10 cellular contexts compared by ENCODE assay signal in the genomic region with DNA sequence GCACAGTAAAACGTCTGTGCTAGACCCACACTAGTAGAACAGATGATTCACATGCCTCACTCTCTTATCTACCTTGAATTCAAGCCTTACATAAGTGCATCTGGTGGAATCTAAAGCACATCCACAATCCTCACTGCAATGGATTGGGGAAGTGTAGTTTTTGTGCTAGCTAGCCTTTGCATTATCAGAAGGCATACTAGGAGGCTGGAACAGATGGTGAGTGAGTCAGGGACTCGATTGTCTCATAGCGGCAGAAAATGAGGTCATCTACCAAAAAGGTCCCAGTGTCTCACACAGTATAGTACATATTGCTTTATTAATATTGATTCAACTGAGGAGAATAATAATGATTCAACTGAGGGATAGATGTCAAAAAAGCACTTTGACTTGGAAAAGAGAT. TPM values are rescaled to one million over a fixed set of nuclear protein-coding genes. Genes with fewer than 3 reads are reported as not detected.
A peak's percentile ranks its signal among the peaks of the same experiment; 100 is the strongest.
DNase-seq lines count a peak whose midpoint lies in the region; ATAC-seq, FAIRE-seq and TF ChIP-seq lines count a peak whose summit lies in the region.
"Had no signal": no experiment of that assay in that cellular context is flagged by ENCODE, and none has a peak within 500 bp of the region (broad histone marks: within the 10 kb centered on the region; RNA-seq: fewer than 3 reads in every experiment).

No MANE protein-coding gene starts in this region.

- FAIRE-seq in RCC 7860 (lab: Jason Lieb, UNC), result no peak

- no peak overlapping the region for H3K9ac ChIP-seq in fibroblast of lung (ENCODE audit: insufficient read depth, low read length)

- H2AFZ ChIP-seq in GM23338, result no peak overlapping the region
- no peak overlapping the region for H2AFZ ChIP-seq in fibroblast of lung (ENCODE audit: low read length)

- TF ChIP-seq CTCF in GM23338 (conservative IDR thresholded peaks at IDR 0.05; ENCODE audit: low read depth in 2 of 2), result no peak
- TF ChIP-seq CTCF in fibroblast of lung (conservative IDR thresholded peaks at IDR 0.05 in 1 of 2, IDR thresholded peaks at IDR 0.05 in 1 of 2; ENCODE audit: low read depth in 1 of 2, low read length in 2 of 2), result no peak
- TF ChIP-seq CTCF in progenitor cell of endocrine pancreas (IDR thresholded peaks at IDR 0.05; ENCODE audit: unreplicated experiment), result no peak

- H3K4me1 Mint-ChIP-seq in GM23338, result peaks cover 27% of the 10 kb centered on the region
- H3K4me1 Mint-ChIP-seq in progenitor cell of endocrine pancreas (ENCODE audit: low read depth), result peaks cover 16% of the 10 kb centered on the region

- ATAC-seq in GM23338 (no peak; the same call in 2 of the 3 replicates), GM19467 (IDR thresholded peaks at IDR 0.05; ENCODE audit: unreplicated experiment) (no peak)
- ATAC-seq: T-cell had no signal

- no peaks in the 10 kb centered on the region for H3K27me3 Mint-ChIP-seq in GM23338 (ENCODE audit: insufficient read depth, low read depth, poor library complexity)
- no peaks in the 10 kb centered on the region for H3K27me3 Mint-ChIP-seq in progenitor cell of endocrine pancreas
- H3K27me3 Mint-ChIP-seq: activated T-cell treated with anti-CD3 and anti-CD28 coated beads, Interleukin-2, amount 50 U/mL, for 24 hours; T-cell had no signal

- H3K9me2 ChIP-seq in GM23338 (ENCODE audit: insufficient read depth), result no peaks in the 10 kb centered on the region

- H3K4me3 Mint-ChIP-seq in GM23338 (no peak overlapping the region), progenitor cell of endocrine pancreas (ENCODE audit: low read depth) (no peak overlapping the region)
- H3K4me3 Mint-ChIP-seq: activated T-cell treated with anti-CD3 and anti-CD28 coated beads, Interleukin-2, amount 50 U/mL, for 24 hours; T-cell had no signal

- H3K27ac ChIP-seq in GM23338 (ENCODE audit: low read depth) (no peak overlapping the region), SJCRH30 (peak overlapping the region; percentile 60), fibroblast of lung (ENCODE audit: insufficient read depth, low read length) (peak overlapping the region; percentile 43)

- H3K27me3 ChIP-seq in GM23338 (ENCODE audit: insufficient read depth) (no peaks in the 10 kb centered on the region), SJCRH30 (no peaks in the 10 kb centered on the region), fibroblast of lung (ENCODE audit: control insufficient read depth, insufficient read depth, low read length) (no peaks in the 10 kb centered on the region)

- H4K20me1 ChIP-seq in GM23338 (replicated peaks; ENCODE audit: insufficient read depth) (peaks cover 11% of the 10 kb centered on the region), fibroblast of lung (ENCODE audit: control insufficient read depth, extremely low read depth, insufficient read depth, low read length) (no peaks in the 10 kb centered on the region)

- H3K79me2 ChIP-seq in GM23338 (replicated peaks; ENCODE audit: insufficient read depth) (peaks cover 90% of the 10 kb centered on the region), fibroblast of lung (ENCODE audit: control insufficient read depth, insufficient read depth, low read length) (peaks cover 11% of the 10 kb centered on the region)

- H3K36me3 ChIP-seq in GM23338 (ENCODE audit: insufficient read depth) (peaks cover 21% of the 10 kb centered on the region; the same call in 1 of the 2 replicates), SJCRH30 (peaks cover 10% of the 10 kb centered on the region), fibroblast of lung (ENCODE audit: control insufficient read depth, insufficient read depth, low read length) (peaks cover 3% of the 10 kb centered on the region)

- H3K36me3 Mint-ChIP-seq in GM23338 (ENCODE audit: low read depth) (peaks cover 32% of the 10 kb centered on the region), progenitor cell of endocrine pancreas (ENCODE audit: insufficient read depth) (peaks cover 30% of the 10 kb centered on the region)

- peak overlapping the region; percentile 76 for H3K27ac Mint-ChIP-seq in GM23338
- peak overlapping the region; percentile 11 for H3K27ac Mint-ChIP-seq in progenitor cell of endocrine pancreas
- H3K27ac Mint-ChIP-seq: activated T-cell treated with anti-CD3 and anti-CD28 coated beads, Interleukin-2, amount 50 U/mL, for 24 hours; T-cell had no signal

- DNase-seq in GM23338 (ENCODE audit: low spot score) (no peak), SJCRH30 (peak; percentile 13 to 43), fibroblast of lung (ENCODE audit: low read depth in 2 of 2) (peak; percentile 89 to 91), progenitor cell of endocrine pancreas (ENCODE audit: low spot score, unreplicated experiment) (no peak), foreskin melanocyte (no peak), iPS-NIHi7 (ENCODE audit: extremely low spot score) (no peak), RCC 7860 (ENCODE audit: low spot score) (no peak)
- DNase-seq: activated T-cell treated with anti-CD3 and anti-CD28 coated beads, Interleukin-2, amount 50 U/mL, for 24 hours; T-cell had no signal

- peaks cover 16% of the 10 kb centered on the region for H3K4me1 ChIP-seq in GM23338 (ENCODE audit: insufficient read depth)
- no peaks in the 10 kb centered on the region; the same call in 1 of the 2 replicates for H3K4me1 ChIP-seq in SJCRH30
- no peaks in the 10 kb centered on the region for H3K4me1 ChIP-seq in fibroblast of lung (ENCODE audit: control insufficient read depth, extremely low read depth, insufficient read depth, low read length)

- H3K4me2 ChIP-seq in GM23338, result no peak overlapping the region
- no peak overlapping the region for H3K4me2 ChIP-seq in fibroblast of lung (ENCODE audit: extremely low read depth, insufficient read depth, low read length)

- H3K9me3 ChIP-seq in SJCRH30 (replicated peaks), result no peaks in the 10 kb centered on the region
- no peaks in the 10 kb centered on the region for H3K9me3 ChIP-seq in fibroblast of lung (ENCODE audit: control insufficient read depth, insufficient read depth, low read depth, low read length)

- H3F3A ChIP-seq in GM23338 (replicated peaks; ENCODE audit: low read depth), result no peaks in the 10 kb centered on the region

- H3K4me3 ChIP-seq in GM23338, result no peak overlapping the region
- H3K4me3 ChIP-seq in SJCRH30, result no peak overlapping the region
- H3K4me3 ChIP-seq in fibroblast of lung (replicated peaks in 1 of 4; ENCODE audit: control extremely low read depth in 1 of 4, insufficient read depth in 1 of 4, low read depth in 3 of 4, low read length in 4 of 4), result no peak overlapping the region

- H3K9me3 Mint-ChIP-seq in GM23338 (no peaks in the 10 kb centered on the region), progenitor cell of endocrine pancreas (ENCODE audit: low read depth) (no peaks in the 10 kb centered on the region)
- H3K9me3 Mint-ChIP-seq: activated T-cell treated with anti-CD3 and anti-CD28 coated beads, Interleukin-2, amount 50 U/mL, for 24 hours; T-cell had no signal

TF ChIP-seq in GM23338, 12 proteins besides CTCF, POLR2A, EP300 and RAD21 (continues in another document):
- TF ChIP-seq, protein P1, sequence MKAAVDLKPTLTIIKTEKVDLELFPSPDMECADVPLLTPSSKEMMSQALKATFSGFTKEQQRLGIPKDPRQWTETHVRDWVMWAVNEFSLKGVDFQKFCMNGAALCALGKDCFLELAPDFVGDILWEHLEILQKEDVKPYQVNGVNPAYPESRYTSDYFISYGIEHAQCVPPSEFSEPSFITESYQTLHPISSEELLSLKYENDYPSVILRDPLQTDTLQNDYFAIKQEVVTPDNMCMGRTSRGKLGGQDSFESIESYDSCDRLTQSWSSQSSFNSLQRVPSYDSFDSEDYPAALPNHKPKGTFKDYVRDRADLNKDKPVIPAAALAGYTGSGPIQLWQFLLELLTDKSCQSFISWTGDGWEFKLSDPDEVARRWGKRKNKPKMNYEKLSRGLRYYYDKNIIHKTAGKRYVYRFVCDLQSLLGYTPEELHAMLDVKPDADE (IDR thresholded peaks at IDR 0.05), result no peak
- TF ChIP-seq EZH2 (IDR thresholded peaks at IDR 0.05; ENCODE audit: low read depth, unreplicated experiment) (no peak), STAT1 (IDR thresholded peaks at IDR 0.05; ENCODE audit: unreplicated experiment) (no peak), ZNF114 (CRISPR knock-in tag; IDR thresholded peaks at IDR 0.05) (no peak), CREB1 (CRISPR knock-in tag; IDR thresholded peaks at IDR 0.05; ENCODE audit: low read depth) (no peak), NANOG (IDR thresholded peaks at IDR 0.05; ENCODE audit: borderline replicate concordance) (no peak), ZNF331 (CRISPR knock-in tag; IDR thresholded peaks at IDR 0.05; ENCODE audit: low read depth) (no peak), EZH2phosphoT487 (IDR thresholded peaks at IDR 0.05; ENCODE audit: unreplicated experiment) (no peak), POLR2AphosphoS5 (IDR thresholded peaks at IDR 0.05; ENCODE audit: low read depth) (no peak)

RNA-seq across cellular contexts. Expression of gene MSANTD4, which starts 9.3 kb away (rescaled TPM):
- total RNA-seq in GM23338 (2014; rRNA removed; shearing (Covaris generic)), result 19.9 and 31.1 TPM in 2 replicates
- polyA plus RNA-seq in GM23338 (2016; fragmentation: Nextera tagmentation; extraction: Ambion mirVana), result 11.3 and 13.2 TPM in 2 replicates
- total RNA-seq in SJCRH30 (2014; rRNA removed; shearing (Covaris generic)), result 16.5 and 18.4 TPM in 2 replicates
- total RNA-seq in fibroblast of lung, result 49.1 and 57.6 TPM in 2 replicates
- polyA plus RNA-seq in fibroblast of lung, result 17.4 and 21.3 TPM in 2 replicates
- 13.6 and 17.6 TPM in 2 replicates for polyA plus RNA-seq in fibroblast of lung (2012)
- polyA minus RNA-seq in fibroblast of lung (ENCODE audit: low replicate concordance), result 0.59 and 1.5 TPM in 2 replicates
- 27.8 and 29.5 TPM in 2 replicates for total RNA-seq in progenitor cell of endocrine pancreas

Comparison
In these comparisons a context has a peak if more than half of its experiments do, and no peak if none do; other contexts are left out.
1. DNase-seq: peak in SJCRH30 (2 of 2) and fibroblast of lung (2 of 2); none in GM23338 (single experiment), progenitor cell of endocrine pancreas (single experiment), foreskin melanocyte (single experiment), iPS-NIHi7 (single experiment) and RCC 7860 (single experiment).